In genomic region chr19:45025264-45025663, GRCh38 we compare ENCODE assay signal across 29 cellular contexts. TPM values are rescaled to one million over a fixed set of nuclear protein-coding genes. Genes with fewer than 3 reads are reported as not detected.
"Had no signal": no experiment of that assay in that cellular context is flagged by ENCODE, and none has a peak within 500 bp of the region (broad histone marks: within the 10 kb centered on the region; RNA-seq: fewer than 3 reads in every experiment).

No MANE protein-coding gene starts in this region.

- H3K27me3 ChIP-seq: left lung, neutrophil, ovary, right atrium auricular region, right lobe of liver, stomach, testis, thyroid gland, transverse colon, upper lobe of left lung, vagina had no signal

- H3K27ac ChIP-seq: left lung, lower lobe of right lung, neutrophil, ovary, right atrium auricular region, right lobe of liver, stomach, testis, thyroid gland, transverse colon, upper lobe of left lung, vagina had no signal

- H3K9me3 ChIP-seq: left lung, lower lobe of right lung, neutrophil, ovary, right atrium auricular region, right lobe of liver, stomach, testis, thyroid gland, transverse colon, upper lobe of left lung, vagina had no signal

- H3K4me1 ChIP-seq: left lung, lower lobe of right lung, right atrium auricular region, stomach, testis, thyroid gland, transverse colon, upper lobe of left lung, vagina had no signal

- H3K36me3 ChIP-seq: ovary had no signal

- DNase-seq: hypothalamus; immature natural killer cell; kidney; left colon; left lung; lower lobe of right lung; mesendoderm; naive B cell; natural killer cell; nephron progenitor cell; occipital lobe; ovary; right lobe of liver; stimulated activated CD4-positive, alpha-beta T cell treated with anti-CD3 and anti-CD28 coated beads, Interleukin-12 subunit alpha, Interleukin-12 subunit beta, amount 100 ng/mL, for 4 hours; stimulated activated CD4-positive, alpha-beta T cell treated with anti-CD3 and anti-CD28 coated beads, Interleukin-15, amount 100 ng/mL, for 24 hours; stimulated activated CD4-positive, alpha-beta T cell treated with anti-CD3 and anti-CD28 coated beads, Interleukin-2, amount 100 ng/mL, for 24 hours; stimulated activated CD4-positive, alpha-beta T cell treated with anti-CD3 and anti-CD28 coated beads, Interleukin-4, amount 100 ng/mL, for 1 hour; stimulated activated naive B cell treated with anti-CD40 and anti-IgM and Interleukin-4, amounts not matched to agents 10 μg/mL and 1 μg/mL and 100 μg/mL, for 72 hours; stimulated activated naive CD8-positive, alpha-beta T cell treated with anti-CD3 and anti-CD28 coated beads, Interleukin-15, Interleukin-2, amounts not matched to agents 100 U/mL and 50 U/mL, for 24 hours; stomach; testis; thyroid gland; transverse colon; upper lobe of left lung had no signal

- H3K4me3 ChIP-seq: left lung, lower lobe of right lung, ovary, right atrium auricular region, right lobe of liver, stomach, testis, thyroid gland, transverse colon, upper lobe of left lung, vagina had no signal

- FAIRE-seq: islet of Langerhans, kidney had no signal

- ATAC-seq: left colon; left lung; natural killer cell; stimulated activated naive B cell treated with anti-CD40 and anti-IgM and Interleukin-4, amounts not matched to agents 10 μg/mL and 1 μg/mL and 100 μg/mL, for 72 hours; stimulated activated naive CD8-positive, alpha-beta T cell treated with anti-CD3 and anti-CD28 coated beads, Interleukin-15, Interleukin-2, amounts not matched to agents 100 U/mL and 50 U/mL, for 24 hours had no signal

RNA-seq across cellular contexts. Expression of gene ZNF296, which starts 51.0 kb away (rescaled TPM):
- total RNA-seq: occipital lobe, skeletal muscle tissue had no signal
